In the genomic region with DNA sequence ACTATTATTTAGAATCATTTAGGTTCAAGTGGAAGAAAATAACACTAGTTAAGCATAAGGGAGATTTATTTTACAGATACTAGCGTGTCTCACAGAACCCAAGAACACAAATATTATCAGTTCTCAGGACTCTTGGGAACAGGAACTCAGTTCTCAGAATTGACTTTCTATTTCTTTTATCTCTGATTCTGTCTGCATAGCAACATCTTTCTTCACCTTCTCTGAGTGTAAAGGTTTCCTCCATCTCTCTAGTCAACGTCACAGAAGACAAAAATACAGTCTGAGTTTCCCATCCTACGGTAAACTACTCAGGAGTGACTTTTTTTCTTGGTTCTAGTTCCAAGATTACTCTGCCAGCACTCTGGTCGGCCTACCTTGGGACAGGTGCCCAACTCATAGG, we compare ENCODE assay signal across 22 cellular contexts.
A peak's percentile ranks its signal among the peaks of the same experiment; 100 is the strongest.
DNase-seq lines count a peak whose midpoint lies in the region; ATAC-seq, FAIRE-seq and TF ChIP-seq lines count a peak whose summit lies in the region.
"Had no signal": no experiment of that assay in that cellular context is flagged by ENCODE, and none has a peak within 500 bp of the region (broad histone marks: within the 10 kb centered on the region; RNA-seq: fewer than 3 reads in every experiment).

No MANE protein-coding gene starts in this region.

- no peak overlapping the region for H3K9ac ChIP-seq in kidney (ENCODE audit: low read length in 2 of 2)

- H3K9me3 Mint-ChIP-seq in activated T-cell treated with anti-CD3 and anti-CD28 coated beads, Interleukin-2, amount 50 U/mL, for 4 hours, result peaks cover 10% of the 10 kb centered on the region
- peaks cover 3 to 7% of the 10 kb centered on the region in 2 donors for H3K9me3 Mint-ChIP-seq in activated naive CD4-positive, alpha-beta T cell treated with anti-CD3 and anti-CD28 coated beads, Interleukin-2, amount 50 U/mL, for 72 hours
- H3K9me3 Mint-ChIP-seq: activated T-helper 2 cell treated with anti-CD3 and anti-CD28 coated beads, Interferon-gamma antibody, Interleukin-2, Interleukin-4, amounts not matched to agents 10 μg/mL and 5 μg/mL and 100 μg/mL, durations not matched to agents 14 hours and 24 hours and 36 hours; stimulated activated effector memory CD8-positive, alpha-beta T cell treated with anti-CD3 and anti-CD28 coated beads, Interleukin-12 subunit alpha, Interleukin-12 subunit beta, amount 100 ng/mL, for 72 hours had no signal

- DNase-seq in activated T-cell treated with anti-CD3 and anti-CD28 coated beads, Interleukin-2, amount 50 U/mL, for 4 hours, result no peak
- no peak for DNase-seq in activated T-cell treated with anti-CD3 and anti-CD28 coated beads, Interleukin-2, amount 50 U/mL, for 48 hours
- DNase-seq in OCI-M1 (lab: John Stamatoyannopoulos, UW) (peak; percentile 81), kidney (no peak), activated gamma-delta T cell (lab: John Stamatoyannopoulos, UW) (no peak)
- no peak for DNase-seq in activated naive CD4-positive, alpha-beta T cell treated with anti-CD3 and anti-CD28 coated beads, Interleukin-2, amount 50 U/mL, for 72 hours (ENCODE audit: low spot score in 2 of 2)
- no peak for DNase-seq in stimulated activated naive CD8-positive, alpha-beta T cell treated with anti-CD3 and anti-CD28 coated beads, Interleukin-15, Interleukin-2, amounts not matched to agents 100 U/mL and 50 U/mL, for 24 hours
- DNase-seq: C1 segment of cervical spinal cord, Karpas-422, lower lobe of right lung, mucosa of descending colon, NCI-H146, NCI-H524, pancreas, SJCRH30 had no signal

- no peaks in the 10 kb centered on the region for H3K27me3 Mint-ChIP-seq in activated T-cell treated with anti-CD3 and anti-CD28 coated beads, Interleukin-2, amount 50 U/mL, for 4 hours (ENCODE audit: low read depth)

- H3K9me3 ChIP-seq in kidney (ENCODE audit: control insufficient read depth in 1 of 2, low read length in 2 of 2), result no peaks in the 10 kb centered on the region
- H3K9me3 ChIP-seq: HAP-1, lower lobe of right lung, mucosa of descending colon, pancreas, right atrium auricular region, SJCRH30 had no signal

- no peaks in the 10 kb centered on the region for H3K4me1 ChIP-seq in kidney (ENCODE audit: control insufficient read depth in 1 of 2, insufficient read depth in 1 of 2, low read depth in 1 of 2, low read length in 2 of 2)
- H3K4me1 ChIP-seq: HAP-1, lower lobe of right lung, right atrium auricular region, SJCRH30 had no signal

- H3K36me3 ChIP-seq in kidney (ENCODE audit: control insufficient read depth in 1 of 2, insufficient read depth in 2 of 2, low read length in 2 of 2), result no peaks in the 10 kb centered on the region
- H3K36me3 ChIP-seq: HAP-1, lower lobe of right lung, pancreas, right atrium auricular region, SJCRH30 had no signal

- no peak overlapping the region for H3K27ac ChIP-seq in kidney (ENCODE audit: low read depth in 2 of 2, low read length in 2 of 2)
- H3K27ac ChIP-seq: lower lobe of right lung, pancreas, right atrium auricular region, SJCRH30 had no signal

- peaks cover 49% of the 10 kb centered on the region for H3K4me1 Mint-ChIP-seq in activated T-cell treated with anti-CD3 and anti-CD28 coated beads, Interleukin-2, amount 50 U/mL, for 4 hours (ENCODE audit: low read depth)

- no peak for FAIRE-seq in kidney (lab: Jason Lieb, UNC)
- FAIRE-seq: islet of Langerhans, pancreas, urothelium cell line had no signal

- intact Hi-C loops in kidney (cut with DNase I), result no loop called here

- peak overlapping the region; percentile 20 for H3K4me3 Mint-ChIP-seq in activated T-cell treated with anti-CD3 and anti-CD28 coated beads, Interleukin-2, amount 50 U/mL, for 4 hours
- H3K4me3 Mint-ChIP-seq: stimulated activated effector memory CD8-positive, alpha-beta T cell treated with anti-CD3 and anti-CD28 coated beads, Interleukin-12 subunit alpha, Interleukin-12 subunit beta, amount 100 ng/mL, for 72 hours had no signal

- H3K27ac Mint-ChIP-seq in activated naive CD4-positive, alpha-beta T cell treated with anti-CD3 and anti-CD28 coated beads, Interleukin-2, amount 50 U/mL, for 72 hours, result peak overlapping the region in 1 of 2 donors; percentile 67
- H3K27ac Mint-ChIP-seq: activated T-helper 2 cell treated with anti-CD3 and anti-CD28 coated beads, Interferon-gamma antibody, Interleukin-2, Interleukin-4, amounts not matched to agents 10 μg/mL and 5 μg/mL and 100 μg/mL, durations not matched to agents 14 hours and 24 hours and 36 hours; stimulated activated effector memory CD8-positive, alpha-beta T cell treated with anti-CD3 and anti-CD28 coated beads, Interleukin-12 subunit alpha, Interleukin-12 subunit beta, amount 100 ng/mL, for 72 hours had no signal

- no peaks in the 10 kb centered on the region for H3K36me3 Mint-ChIP-seq in activated T-cell treated with anti-CD3 and anti-CD28 coated beads, Interleukin-2, amount 50 U/mL, for 4 hours (ENCODE audit: insufficient read depth)
- no peaks in the 10 kb centered on the region for H3K36me3 Mint-ChIP-seq in activated naive CD4-positive, alpha-beta T cell treated with anti-CD3 and anti-CD28 coated beads, Interleukin-2, amount 50 U/mL, for 72 hours
- H3K36me3 Mint-ChIP-seq: stimulated activated effector memory CD8-positive, alpha-beta T cell treated with anti-CD3 and anti-CD28 coated beads, Interleukin-12 subunit alpha, Interleukin-12 subunit beta, amount 100 ng/mL, for 72 hours had no signal

- H3K4me3 ChIP-seq in kidney (ENCODE audit: low read length in 2 of 2), result no peak overlapping the region
- H3K4me3 ChIP-seq: HAP-1, lower lobe of right lung, mucosa of descending colon, pancreas, right atrium auricular region, SJCRH30 had no signal

- ATAC-seq in activated T-cell treated with anti-CD3 and anti-CD28 coated beads, Interleukin-2, amount 50 U/mL, for 4 hours, result peak; percentile 37 to 38
- ATAC-seq in activated naive CD4-positive, alpha-beta T cell treated with anti-CD3 and anti-CD28 coated beads, Interleukin-2, amount 50 U/mL, for 72 hours, result peak; percentile 58 to 85
- ATAC-seq in stimulated activated naive CD8-positive, alpha-beta T cell treated with anti-CD3 and anti-CD28 coated beads, Interleukin-15, Interleukin-2, amounts not matched to agents 100 U/mL and 50 U/mL, for 24 hours, result peak; percentile 46
- ATAC-seq: lower lobe of right lung; mucosa of descending colon; Panc1; pancreas; stimulated activated effector memory CD8-positive, alpha-beta T cell treated with anti-CD3 and anti-CD28 coated beads, Interleukin-12 subunit alpha, Interleukin-12 subunit beta, amount 100 ng/mL, for 72 hours had no signal

- TF ChIP-seq CTCF in kidney (IDR thresholded peaks at IDR 0.05; ENCODE audit: borderline replicate concordance, extremely low read depth, insufficient read depth), result no peak
